In genomic region chr3:6242104-6242503, GRCh38 we compare ENCODE assay signal across 28 cellular contexts.
"Had no signal": no experiment of that assay in that cellular context is flagged by ENCODE, and none has a peak within 500 bp of the region (broad histone marks: within the 10 kb centered on the region; RNA-seq: fewer than 3 reads in every experiment).

No MANE protein-coding gene starts in this region.

- H3K4me1 ChIP-seq: stomach, suprapubic skin, testis, thyroid gland, tibial artery, tibial nerve, transverse colon, upper lobe of left lung, upper lobe of right lung, uterus, vagina had no signal

- DNase-seq: stimulated activated CD4-positive, alpha-beta T cell treated with anti-CD3 and anti-CD28 coated beads, Interleukin-2, amount 100 ng/mL, for 48 hours; stimulated activated CD4-positive, alpha-beta T cell treated with anti-CD3 and anti-CD28 coated beads, Interleukin-4, amount 100 ng/mL, for 1 hour; stimulated activated CD4-positive, alpha-beta T cell treated with anti-CD3 and anti-CD28 coated beads, Interleukin-4, amount 100 ng/mL, for 24 hours; stimulated activated CD4-positive, alpha-beta T cell treated with anti-CD3 and anti-CD28 coated beads, Interleukin-4, amount 100 ng/mL, for 4 hours; stimulated activated CD8-positive, alpha-beta memory T cell treated with anti-CD3 and anti-CD28 coated beads, Interleukin-4, amount 100 ng/mL, for 48 hours; stimulated activated naive B cell treated with anti-CD40 and anti-IgM and Interleukin-4, amounts not matched to agents 10 μg/mL and 1 μg/mL and 100 μg/mL, for 72 hours; stimulated activated naive CD4-positive, alpha-beta T cell; stimulated activated naive CD4-positive, alpha-beta T cell treated with Interleukin-2 at 50 U/mL for 16 hours; stimulated activated naive CD8-positive, alpha-beta T cell treated with anti-CD3 and anti-CD28 coated beads, Interleukin-15, amount 100 ng/mL, for 72 hours; stimulated activated naive CD8-positive, alpha-beta T cell treated with anti-CD3 and anti-CD28 coated beads, Interleukin-15, Interleukin-2, amounts not matched to agents 100 U/mL and 50 U/mL, for 24 hours; stomach; substantia nigra; testis; thyroid gland; tibial artery; transverse colon; trophoblast cell; upper lobe of left lung; upper lobe of right lung; uterus had no signal

- H3K36me3 ChIP-seq: stomach, suprapubic skin, thoracic aorta, thyroid gland, tibial artery, tibial nerve, transverse colon, upper lobe of left lung, upper lobe of right lung, uterus, vagina had no signal

- H3K4me1 Mint-ChIP-seq: stimulated activated effector memory CD8-positive, alpha-beta T cell treated with anti-CD3 and anti-CD28 coated beads, Interleukin-12 subunit alpha, Interleukin-12 subunit beta, amount 100 ng/mL, for 72 hours; stimulated activated memory B cell treated with anti-CD40 and anti-IgM and Interleukin-4, amounts not matched to agents 10 μg/mL and 1 μg/mL and 100 μg/mL, for 72 hours; stimulated activated naive B cell treated with anti-CD40 and anti-IgM and Interleukin-4, amounts not matched to agents 10 μg/mL and 1 μg/mL and 100 μg/mL, for 72 hours; stimulated activated naive CD8-positive, alpha-beta T cell treated with anti-CD3 and anti-CD28 coated beads, Interleukin-15, amount 100 ng/mL, for 72 hours had no signal

- H3K9me3 ChIP-seq: testis, thoracic aorta, thyroid gland, transverse colon, upper lobe of left lung, upper lobe of right lung, uterus, vagina had no signal

- H3K4me3 ChIP-seq: stomach, suprapubic skin, testis, thoracic aorta, thyroid gland, tibial artery, tibial nerve, transverse colon, upper lobe of left lung, upper lobe of right lung, uterus, vagina had no signal

- H3K4me3 Mint-ChIP-seq: stimulated activated effector memory CD8-positive, alpha-beta T cell treated with anti-CD3 and anti-CD28 coated beads, Interleukin-12 subunit alpha, Interleukin-12 subunit beta, amount 100 ng/mL, for 72 hours; stimulated activated memory B cell treated with anti-CD40 and anti-IgM and Interleukin-4, amounts not matched to agents 10 μg/mL and 1 μg/mL and 100 μg/mL, for 72 hours; stimulated activated naive B cell treated with anti-CD40 and anti-IgM and Interleukin-4, amounts not matched to agents 10 μg/mL and 1 μg/mL and 100 μg/mL, for 72 hours; stimulated activated naive CD8-positive, alpha-beta T cell treated with anti-CD3 and anti-CD28 coated beads, Interleukin-15, amount 100 ng/mL, for 72 hours; stimulated activated naive CD8-positive, alpha-beta T cell treated with anti-CD3 and anti-CD28 coated beads, Interleukin-15, Interleukin-2, amounts not matched to agents 100 ng/mL and 50 ng/mL, for 24 hours; type B pancreatic cell had no signal

- ATAC-seq: stimulated activated effector memory CD8-positive, alpha-beta T cell treated with anti-CD3 and anti-CD28 coated beads, Interleukin-12 subunit alpha, Interleukin-12 subunit beta, amount 100 ng/mL, for 72 hours; stimulated activated memory B cell treated with anti-CD40 and anti-IgM and Interleukin-4, amounts not matched to agents 10 μg/mL and 1 μg/mL and 100 μg/mL, for 72 hours; stimulated activated naive B cell treated with anti-CD40 and anti-IgM and Interleukin-4, amounts not matched to agents 10 μg/mL and 1 μg/mL and 100 μg/mL, for 72 hours; stimulated activated naive CD8-positive, alpha-beta T cell treated with anti-CD3 and anti-CD28 coated beads, Interleukin-15, amount 100 ng/mL, for 72 hours; stimulated activated naive CD8-positive, alpha-beta T cell treated with anti-CD3 and anti-CD28 coated beads, Interleukin-15, Interleukin-2, amounts not matched to agents 100 U/mL and 50 U/mL, for 24 hours; upper lobe of right lung had no signal

- H3K27me3 ChIP-seq: stomach, suprapubic skin, testis, thyroid gland, tibial artery, tibial nerve, transverse colon, upper lobe of left lung, upper lobe of right lung, uterus, vagina had no signal

- H3K27ac ChIP-seq: stomach, suprapubic skin, testis, thoracic aorta, thyroid gland, tibial artery, tibial nerve, transverse colon, upper lobe of left lung, upper lobe of right lung, uterus, vagina had no signal

- H3K36me3 Mint-ChIP-seq: stimulated activated effector memory CD8-positive, alpha-beta T cell treated with anti-CD3 and anti-CD28 coated beads, Interleukin-12 subunit alpha, Interleukin-12 subunit beta, amount 100 ng/mL, for 72 hours; stimulated activated memory B cell treated with anti-CD40 and anti-IgM and Interleukin-4, amounts not matched to agents 10 μg/mL and 1 μg/mL and 100 μg/mL, for 72 hours; stimulated activated naive B cell treated with anti-CD40 and anti-IgM and Interleukin-4, amounts not matched to agents 10 μg/mL and 1 μg/mL and 100 μg/mL, for 72 hours; type B pancreatic cell had no signal

- H3K9me3 Mint-ChIP-seq: type B pancreatic cell had no signal

- H3K27ac Mint-ChIP-seq: stimulated activated effector memory CD8-positive, alpha-beta T cell treated with anti-CD3 and anti-CD28 coated beads, Interleukin-12 subunit alpha, Interleukin-12 subunit beta, amount 100 ng/mL, for 72 hours; stimulated activated memory B cell treated with anti-CD40 and anti-IgM and Interleukin-4, amounts not matched to agents 10 μg/mL and 1 μg/mL and 100 μg/mL, for 72 hours; stimulated activated naive B cell treated with anti-CD40 and anti-IgM and Interleukin-4, amounts not matched to agents 10 μg/mL and 1 μg/mL and 100 μg/mL, for 72 hours; stimulated activated naive CD8-positive, alpha-beta T cell treated with anti-CD3 and anti-CD28 coated beads, Interleukin-15, amount 100 ng/mL, for 72 hours; stimulated activated naive CD8-positive, alpha-beta T cell treated with anti-CD3 and anti-CD28 coated beads, Interleukin-15, Interleukin-2, amounts not matched to agents 100 ng/mL and 50 ng/mL, for 24 hours; type B pancreatic cell had no signal

- H3K27me3 Mint-ChIP-seq: stimulated activated memory B cell treated with anti-CD40 and anti-IgM and Interleukin-4, amounts not matched to agents 10 μg/mL and 1 μg/mL and 100 μg/mL, for 72 hours; stimulated activated naive B cell treated with anti-CD40 and anti-IgM and Interleukin-4, amounts not matched to agents 10 μg/mL and 1 μg/mL and 100 μg/mL, for 72 hours; stimulated activated naive CD8-positive, alpha-beta T cell treated with anti-CD3 and anti-CD28 coated beads, Interleukin-15, amount 100 ng/mL, for 72 hours; stimulated activated naive CD8-positive, alpha-beta T cell treated with anti-CD3 and anti-CD28 coated beads, Interleukin-15, Interleukin-2, amounts not matched to agents 100 ng/mL and 50 ng/mL, for 24 hours; type B pancreatic cell had no signal
